26 cellular contexts compared by ENCODE assay signal in the genomic region with DNA sequence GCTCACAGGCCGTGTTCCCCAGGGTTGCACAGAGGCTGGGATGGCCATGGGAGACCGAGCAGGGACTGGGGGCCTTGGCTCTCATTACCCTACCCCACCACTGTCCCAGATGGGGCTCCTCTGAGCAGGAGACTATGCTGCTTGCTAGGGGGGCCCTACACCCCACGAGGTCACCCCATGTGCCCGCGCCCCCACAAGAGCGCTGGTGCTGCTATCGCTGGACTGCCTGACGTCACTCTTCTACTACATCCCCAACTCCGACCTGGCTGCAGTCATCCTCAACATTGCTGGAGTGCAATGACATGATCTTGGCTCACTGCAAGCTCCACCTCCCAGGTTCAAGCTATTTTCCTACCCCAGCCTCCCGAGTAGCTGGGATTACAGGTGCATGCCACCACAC.
"Had no signal": no experiment of that assay in that cellular context is flagged by ENCODE, and none has a peak within 500 bp of the region (broad histone marks: within the 10 kb centered on the region; RNA-seq: fewer than 3 reads in every experiment).

No MANE protein-coding gene starts in this region.

- H2AFZ ChIP-seq: parathyroid adenoma had no signal

- H3K27me3 ChIP-seq: ovary, right lobe of liver, sigmoid colon, suprapubic skin, testis, tibial artery, transverse colon, vagina had no signal

- H3K9ac ChIP-seq: parathyroid adenoma had no signal

- H3K36me3 ChIP-seq: ovary, right lobe of liver, sigmoid colon, suprapubic skin, tibial artery, transverse colon, vagina had no signal

- ATAC-seq: naive thymus-derived CD8-positive, alpha-beta T cell; psoas muscle; right cardiac atrium; stimulated activated effector memory CD8-positive, alpha-beta T cell treated with anti-CD3 and anti-CD28 coated beads, Interleukin-12 subunit alpha, Interleukin-12 subunit beta, amount 100 ng/mL, for 72 hours; stimulated activated naive CD8-positive, alpha-beta T cell treated with anti-CD3 and anti-CD28 coated beads, Interleukin-15, amount 100 ng/mL, for 72 hours; stimulated activated naive CD8-positive, alpha-beta T cell treated with anti-CD3 and anti-CD28 coated beads, Interleukin-15, Interleukin-2, amounts not matched to agents 100 U/mL and 50 U/mL, for 24 hours had no signal

- H3K9me3 ChIP-seq: ovary, right lobe of liver, sigmoid colon, testis, transverse colon, vagina had no signal

- H3K27ac ChIP-seq: ovary, parathyroid adenoma, psoas muscle, right lobe of liver, sigmoid colon, suprapubic skin, testis, tibial artery, transverse colon, vagina had no signal

- DNase-seq: naive B cell; naive thymus-derived CD8-positive, alpha-beta T cell; nephron progenitor cell; occipital lobe; ovary; posterior cingulate gyrus; psoas muscle; right cardiac atrium; right lobe of liver; sigmoid colon; small intestine; stimulated activated CD4-positive, alpha-beta T cell treated with anti-CD3 and anti-CD28 coated beads, Interleukin-15, amount 100 ng/mL, for 24 hours; stimulated activated CD4-positive, alpha-beta T cell treated with anti-CD3 and anti-CD28 coated beads, Interleukin-2, amount 100 ng/mL, for 24 hours; stimulated activated CD4-positive, alpha-beta T cell treated with anti-CD3 and anti-CD28 coated beads, Interleukin-2, amount 100 ng/mL, for 48 hours; stimulated activated CD4-positive, alpha-beta T cell treated with anti-CD3 and anti-CD28 coated beads, Interleukin-4, amount 100 ng/mL, for 24 hours; stimulated activated naive CD4-positive, alpha-beta T cell; stimulated activated naive CD8-positive, alpha-beta T cell treated with anti-CD3 and anti-CD28 coated beads, Interleukin-15, amount 100 ng/mL, for 72 hours; stimulated activated naive CD8-positive, alpha-beta T cell treated with anti-CD3 and anti-CD28 coated beads, Interleukin-15, Interleukin-2, amounts not matched to agents 100 U/mL and 50 U/mL, for 24 hours; substantia nigra; testis; tibial artery; transverse colon had no signal

- H3K4me1 ChIP-seq: parathyroid adenoma, psoas muscle, right lobe of liver, sigmoid colon, suprapubic skin, testis, tibial artery, transverse colon, vagina had no signal

- H3K4me3 ChIP-seq: ovary, psoas muscle, right lobe of liver, sigmoid colon, suprapubic skin, testis, tibial artery, transverse colon, vagina had no signal
